1 cellular context compared by ENCODE assay signal in genomic region chr3:105869982-105870381, GRCh38.
TF ChIP-seq lines count a peak whose summit lies in the region.

No MANE protein-coding gene starts in this region.

TF ChIP-seq in WTC11, 78 proteins besides CTCF, POLR2A, EP300 and RAD21 (continued from another document):
- no peak for TF ChIP-seq NR3C1 (CRISPR knock-in tag; conservative IDR thresholded peaks at IDR 0.05; ENCODE audit: low read depth)
- no peak for TF ChIP-seq CREM (CRISPR knock-in tag; IDR thresholded peaks at IDR 0.05)
- no peak for TF ChIP-seq ESRRA (CRISPR knock-in tag; IDR thresholded peaks at IDR 0.05; ENCODE audit: borderline replicate concordance)
- no peak for TF ChIP-seq ZNF138 (CRISPR knock-in tag; conservative IDR thresholded peaks at IDR 0.05)
- TF ChIP-seq ZSCAN18 (CRISPR knock-in tag; IDR thresholded peaks at IDR 0.05): no peak
- no peak for TF ChIP-seq ATF3 (CRISPR knock-in tag; conservative IDR thresholded peaks at IDR 0.05)
